In the genomic region with DNA sequence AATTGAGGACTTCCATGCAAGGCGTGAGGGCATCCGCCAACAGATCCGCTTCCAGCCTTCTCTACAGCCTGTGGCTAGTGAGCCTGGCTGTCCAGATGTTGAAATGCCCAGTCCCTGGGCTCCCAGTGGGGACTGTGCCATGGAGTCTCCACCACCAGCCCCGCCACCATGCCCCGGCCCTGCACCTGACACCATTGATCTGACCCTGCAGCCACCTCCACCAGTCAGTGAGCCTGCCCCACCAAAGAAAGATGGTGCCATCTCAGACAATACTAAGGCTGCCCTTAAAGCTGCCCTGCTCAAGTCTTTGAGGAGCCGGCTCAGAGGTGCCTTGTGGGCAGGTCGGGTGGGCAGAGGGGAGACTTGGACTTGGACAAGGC, we compare ENCODE assay signal across 18 cellular contexts. TPM values are rescaled to one million over a fixed set of nuclear protein-coding genes. Genes with fewer than 3 reads are reported as not detected.
DNase-seq lines count a peak whose midpoint lies in the region; ATAC-seq, FAIRE-seq and TF ChIP-seq lines count a peak whose summit lies in the region.
"Had no signal": no experiment of that assay in that cellular context is flagged by ENCODE, and none has a peak within 500 bp of the region (broad histone marks: within the 10 kb centered on the region; RNA-seq: fewer than 3 reads in every experiment).

No MANE protein-coding gene starts in this region.

- H2BK15ac ChIP-seq in IMR-90 (ENCODE audit: low read depth, low read length) (no peak overlapping the region), H1 (ENCODE audit: low read length) (no peak overlapping the region)

- no peaks in the 10 kb centered on the region for H3K9me3 Mint-ChIP-seq in mesothelial cell of epicardium
- no peaks in the 10 kb centered on the region for H3K9me3 Mint-ChIP-seq in stimulated activated effector memory CD8-positive, alpha-beta T cell treated with anti-CD3 and anti-CD28 coated beads, Interleukin-12 subunit alpha, Interleukin-12 subunit beta, amount 100 ng/mL, for 72 hours

- H3K4me3 Mint-ChIP-seq in mesothelial cell of epicardium, result no peak overlapping the region
- H3K4me3 Mint-ChIP-seq in stimulated activated effector memory CD8-positive, alpha-beta T cell treated with anti-CD3 and anti-CD28 coated beads, Interleukin-12 subunit alpha, Interleukin-12 subunit beta, amount 100 ng/mL, for 72 hours, result no peak overlapping the region

- no peaks in the 10 kb centered on the region for H3K9me3 ChIP-seq in IMR-90 (ENCODE audit: control insufficient read depth, insufficient read depth, low read length)
- H3K9me3 ChIP-seq in H1 (ENCODE audit: insufficient read depth in 2 of 2, low read depth in 1 of 2, low read length in 1 of 2), result no peaks in the 10 kb centered on the region
- no peaks in the 10 kb centered on the region for H3K9me3 ChIP-seq in stomach smooth muscle (ENCODE audit: control insufficient read depth in 2 of 2, low read length in 2 of 2)
- no peaks in the 10 kb centered on the region for H3K9me3 ChIP-seq in thyroid gland

- TF ChIP-seq EP300 in H1 (IDR thresholded peaks at IDR 0.05; ENCODE audit: borderline replicate concordance in 1 of 2, low read depth in 2 of 2, low read length in 2 of 2), result no peak

- no peak overlapping the region for H2AK9ac ChIP-seq in IMR-90 (replicated peaks; ENCODE audit: low read depth, low read length, poor library complexity)

- no peak overlapping the region for H3K9ac ChIP-seq in IMR-90 (ENCODE audit: low read depth, low read length)
- no peak overlapping the region for H3K9ac ChIP-seq in H1 (replicated peaks in 1 of 4; ENCODE audit: extremely low read depth in 1 of 4, low read depth in 3 of 4, low read length in 3 of 4)
- H3K9ac ChIP-seq in stomach smooth muscle (ENCODE audit: low read length in 2 of 2), result no peak overlapping the region

- H3K79me1 ChIP-seq in IMR-90 (ENCODE audit: low read depth in 1 of 2, low read length in 2 of 2), result peaks cover 33 to 74% of the 10 kb centered on the region in 2 experiments
- peaks cover 13% of the 10 kb centered on the region for H3K79me1 ChIP-seq in H1 (ENCODE audit: low read depth, low read length)

- no peak for ATAC-seq in IMR-90 (ENCODE audit: low read depth)
- no peak for ATAC-seq in stimulated activated effector memory CD8-positive, alpha-beta T cell treated with anti-CD3 and anti-CD28 coated beads, Interleukin-12 subunit alpha, Interleukin-12 subunit beta, amount 100 ng/mL, for 72 hours

- H3K36me3 ChIP-seq in IMR-90 (ENCODE audit: control insufficient read depth, insufficient read depth, low read length) (peaks cover 60% of the 10 kb centered on the region), H1 (ENCODE audit: control insufficient read depth in 2 of 4, insufficient read depth in 4 of 4, low read length in 3 of 4) (peaks cover 33 to 61% (median 40%) of the 10 kb centered on the region in 4 experiments), stomach smooth muscle (ENCODE audit: control insufficient read depth in 2 of 2, insufficient read depth in 2 of 2, low read length in 2 of 2) (peaks cover 31 to 44% of the 10 kb centered on the region in 2 donors), thyroid gland (peaks cover 24 to 40% of the 10 kb centered on the region in 2 donors)

- WGBS in IMR-90 (ENCODE audit: extremely low coverage in 2 of 2, insufficient read length in 1 of 2), 2 experiments, result 100% methylated on average over 3 of the region's 7 CpGs; no CpG with 5 or more reads in 1 of the 2 experiments
- 100% methylated on average over 5 of the region's 7 CpGs; no CpG with 5 or more reads in 1 of the 2 experiments for WGBS in H1 (ENCODE audit: extremely low coverage in 1 of 2, insufficient coverage in 1 of 2, insufficient read length in 1 of 2, insufficient replicate concordance in 2 of 2, low coverage in 1 of 2, low lambda C conversion rate in 2 of 2, missing lambda C conversion rate in 1 of 2), 2 experiments
- 96 to 97% methylated on average over 6 to 7 of the region's 7 CpGs for WGBS in thyroid gland, 2 donors

- intact Hi-C loops in IMR-90 (cut with micrococcal nuclease), result loop anchor here (5.0 kb wide), 1 partner anchor 506 kb away; no protein-coding TSS in a partner anchor
- intact Hi-C loops in thyroid gland (cut with DNase I), result no loop called here

- FAIRE-seq in H1 (lab: Jason Lieb, UNC), result no peak

- H2AK5ac ChIP-seq in IMR-90 (ENCODE audit: low read depth, low read length) (no peak overlapping the region; the same call in 1 of the 2 replicates), H1 (ENCODE audit: low read depth, low read length) (no peak overlapping the region)

- H3K27me3 Mint-ChIP-seq in mesothelial cell of epicardium (ENCODE audit: low read depth), result no peaks in the 10 kb centered on the region

- TF ChIP-seq RAD21 in IMR-90 (IDR thresholded peaks at IDR 0.05; ENCODE audit: low read length), result no peak
- no peak for TF ChIP-seq RAD21 in H1 (IDR thresholded peaks at IDR 0.05 in 1 of 2, conservative IDR thresholded peaks at IDR 0.05 in 1 of 2; ENCODE audit: low read depth in 2 of 2, low read length in 2 of 2)

- TSS peak; percentile 46 for BruUV-seq in IMR-90 (replicated peaks; lab: Mats Ljungman, UMichigan)

- CTCF ChIA-PET in IMR-90 (lab: Yijun Ruan, JAX) (no interaction called here), H1 (lab: Charles Lee; ENCODE audit: partially characterized antibody) (interaction anchor here (1.9 to 2.0 kb wide), 2 partner anchors 16 kb away, joined by 4 to 7 read pairs; no protein-coding TSS in a partner anchor)

- H3K23me2 ChIP-seq in H1 (ENCODE audit: low read depth, low read length), result peaks cover 8% of the 10 kb centered on the region; the same call in 1 of the 2 replicates

- in situ Hi-C loops in IMR-90 (cut with MboI; ENCODE audit: low sequenced_read_pairs), result no loop called here

- H2BK120ac ChIP-seq in IMR-90 (ENCODE audit: low read depth, low read length), result no peak overlapping the region
- no peak overlapping the region for H2BK120ac ChIP-seq in H1 (replicated peaks; ENCODE audit: low read depth, low read length)

- H2BK5ac ChIP-seq in IMR-90 (ENCODE audit: low read depth, low read length, poor library complexity, severe bottlenecking) (no peak overlapping the region), H1 (ENCODE audit: low read depth, low read length) (no peak overlapping the region)

- POLR2A ChIA-PET in IMR-90 (lab: Charles Lee; ENCODE audit: unreplicated experiment) (no interaction called here), H1 (lab: Charles Lee; ENCODE audit: partially characterized antibody) (interaction anchor here (0.9 to 1.7 kb wide), 2 partner anchors 16 kb away, joined by 4 read pairs; no protein-coding TSS in a partner anchor)

- H3K36me3 Mint-ChIP-seq in mesothelial cell of epicardium, result peaks cover 18% of the 10 kb centered on the region
- H3K36me3 Mint-ChIP-seq in stimulated activated effector memory CD8-positive, alpha-beta T cell treated with anti-CD3 and anti-CD28 coated beads, Interleukin-12 subunit alpha, Interleukin-12 subunit beta, amount 100 ng/mL, for 72 hours, result peaks cover 40% of the 10 kb centered on the region

- peaks cover 39% of the 10 kb centered on the region for H3K9me1 ChIP-seq in IMR-90 (ENCODE audit: insufficient read depth, low read length)

- no peak overlapping the region for H4K5ac ChIP-seq in IMR-90 (ENCODE audit: low read depth, low read length)
- H4K5ac ChIP-seq in H1 (ENCODE audit: insufficient read length, low read depth, low read length), result no peak overlapping the region

- H3K79me2 ChIP-seq in H1 (ENCODE audit: control insufficient read depth in 1 of 2, insufficient read depth in 2 of 2, low read length in 2 of 2), result peaks cover 0 to 27% of the 10 kb centered on the region in 2 experiments; a peak in 2 of 4 replicates

- H3K4me3 ChIP-seq in IMR-90 (ENCODE audit: insufficient read depth, low read depth, low read length) (no peak overlapping the region), H1 (ENCODE audit: extremely low read depth in 1 of 4, insufficient read depth in 2 of 4, low read depth in 3 of 4, low read length in 4 of 4) (no peak overlapping the region), stomach smooth muscle (ENCODE audit: low read length in 2 of 2) (no peak overlapping the region), thyroid gland (replicated peaks in 1 of 3) (no peak overlapping the region)

- H4K8ac ChIP-seq in IMR-90 (ENCODE audit: low read depth in 2 of 2, low read length in 2 of 2), result no peak overlapping the region
- H4K8ac ChIP-seq in H1 (ENCODE audit: extremely low read depth, insufficient read depth, low read length), result no peak overlapping the region

- no peak overlapping the region for H2BK12ac ChIP-seq in H1 (ENCODE audit: low read depth, low read length)

- H4K20me1 ChIP-seq in IMR-90 (ENCODE audit: insufficient read depth, low read length) (peaks cover 36% of the 10 kb centered on the region), H1 (replicated peaks in 1 of 2; ENCODE audit: control insufficient read depth in 1 of 2, insufficient read depth in 2 of 2, low read length in 2 of 2) (peaks cover 3 to 29% of the 10 kb centered on the region in 2 experiments)

- H3K27ac ChIP-seq in IMR-90 (ENCODE audit: insufficient read depth, low read length) (no peak overlapping the region), H1 (ENCODE audit: low read depth, low read length) (peak overlapping the region; percentile 33; the same call in 1 of the 2 replicates), stomach smooth muscle (ENCODE audit: low read length) (peak overlapping the region; percentile 18), thyroid gland (no peak overlapping the region)
- H3K27ac ChIP-seq: C4-2B had no signal

- peak overlapping the region; percentile 34 for H3K27ac Mint-ChIP-seq in mesothelial cell of epicardium
- no peak overlapping the region for H3K27ac Mint-ChIP-seq in stimulated activated effector memory CD8-positive, alpha-beta T cell treated with anti-CD3 and anti-CD28 coated beads, Interleukin-12 subunit alpha, Interleukin-12 subunit beta, amount 100 ng/mL, for 72 hours

- H2AFZ ChIP-seq in IMR-90 (replicated peaks; ENCODE audit: low read length, poor library complexity) (no peak overlapping the region), H1 (ENCODE audit: low read length) (no peak overlapping the region)

- H4K91ac ChIP-seq in IMR-90 (ENCODE audit: insufficient read depth, low read depth, low read length) (no peak overlapping the region), H1 (replicated peaks; ENCODE audit: insufficient read length, low read length) (no peak overlapping the region)

- no peak overlapping the region for H3K18ac ChIP-seq in IMR-90 (ENCODE audit: low read depth, low read length)
- no peak overlapping the region for H3K18ac ChIP-seq in H1 (ENCODE audit: extremely low read depth, low read length)

- H3K14ac ChIP-seq in IMR-90 (replicated peaks; ENCODE audit: low read depth, low read length), result no peak overlapping the region
- H3K14ac ChIP-seq in H1 (ENCODE audit: insufficient read length), result no peak overlapping the region

- H3K4me2 ChIP-seq in IMR-90 (ENCODE audit: low read depth, low read length), result no peak overlapping the region
- H3K4me2 ChIP-seq in H1 (ENCODE audit: insufficient read depth in 1 of 2, low read depth in 2 of 2, low read length in 2 of 2), result no peak overlapping the region

- peaks cover 39% of the 10 kb centered on the region for H3K4me1 ChIP-seq in IMR-90 (ENCODE audit: control insufficient read depth, insufficient read depth, low read length)
- H3K4me1 ChIP-seq in H1 (replicated peaks in 1 of 4; ENCODE audit: control insufficient read depth in 3 of 4, insufficient read depth in 4 of 4, low read length in 3 of 4), result peaks cover 3 to 11% (median 4%) of the 10 kb centered on the region in 4 experiments
- H3K4me1 ChIP-seq in stomach smooth muscle (ENCODE audit: control insufficient read depth, insufficient read depth, low read length), result peaks cover 58% of the 10 kb centered on the region
- peaks cover 6 to 26% of the 10 kb centered on the region in 2 donors for H3K4me1 ChIP-seq in thyroid gland

- dilution Hi-C loops in IMR-90 (cut with HindIII; ENCODE audit: low sequenced_read_pairs, unreplicated experiment), result no loop called here

- H3K27me3 ChIP-seq in IMR-90 (ENCODE audit: control insufficient read depth, insufficient read depth, low read length) (no peaks in the 10 kb centered on the region), H1 (replicated peaks in 1 of 4; ENCODE audit: control insufficient read depth in 3 of 4, extremely low read depth in 1 of 4, insufficient read depth in 3 of 4, low read length in 3 of 4) (no peaks in the 10 kb centered on the region), stomach smooth muscle (ENCODE audit: control insufficient read depth in 1 of 2, insufficient read depth in 2 of 2, low read length in 2 of 2) (no peaks in the 10 kb centered on the region), thyroid gland (no peaks in the 10 kb centered on the region)

- no peak overlapping the region for H3K56ac ChIP-seq in IMR-90 (ENCODE audit: extremely low read depth, insufficient read depth, low read length)
- no peak overlapping the region for H3K56ac ChIP-seq in H1 (replicated peaks; ENCODE audit: insufficient read length, low read depth, low read length)

- no peak for TF ChIP-seq CTCF in IMR-90 (conservative IDR thresholded peaks at IDR 0.05; ENCODE audit: low read depth, low read length)
- TF ChIP-seq CTCF in H1 (IDR thresholded peaks at IDR 0.05; ENCODE audit: control extremely low read depth in 1 of 3, insufficient read depth in 1 of 3, low read depth in 1 of 3, low read length in 3 of 3), result no peak
- TF ChIP-seq CTCF in mesothelial cell of epicardium (IDR thresholded peaks at IDR 0.05; ENCODE audit: unreplicated experiment), result no peak
- TF ChIP-seq CTCF in thyroid gland (IDR thresholded peaks at IDR 0.05), result no peak

- H3K4me1 Mint-ChIP-seq in mesothelial cell of epicardium, result peaks cover 45% of the 10 kb centered on the region
- peaks cover 20% of the 10 kb centered on the region for H3K4me1 Mint-ChIP-seq in stimulated activated effector memory CD8-positive, alpha-beta T cell treated with anti-CD3 and anti-CD28 coated beads, Interleukin-12 subunit alpha, Interleukin-12 subunit beta, amount 100 ng/mL, for 72 hours

- TF ChIP-seq POLR2A in IMR-90 (IDR thresholded peaks at IDR 0.05; ENCODE audit: low read depth, low read length), result no peak
- no peak for TF ChIP-seq POLR2A in H1 (IDR thresholded peaks at IDR 0.05; ENCODE audit: control extremely low read depth in 1 of 2, low read depth in 2 of 2, low read length in 2 of 2)
- no peak for TF ChIP-seq POLR2A in thyroid gland (IDR thresholded peaks at IDR 0.05)

- H3K23ac ChIP-seq in IMR-90 (ENCODE audit: low read depth, low read length) (no peak overlapping the region), H1 (ENCODE audit: insufficient read length) (no peak overlapping the region)

- H3K4ac ChIP-seq in IMR-90 (ENCODE audit: low read depth, low read length) (no peak overlapping the region), H1 (replicated peaks; ENCODE audit: insufficient read length, low read depth, low read length) (no peak overlapping the region)

- H2BK20ac ChIP-seq in IMR-90 (ENCODE audit: low read depth, low read length) (no peak overlapping the region), H1 (ENCODE audit: low read length) (no peak overlapping the region)

- DNase-seq in IMR-90, result no peak
- DNase-seq in H1 (ENCODE audit: low read depth in 1 of 2, low spot score in 2 of 2), result no peak
- DNase-seq in mesothelial cell of epicardium (ENCODE audit: low spot score in 2 of 2, unreplicated experiment in 2 of 2), result no peak
- no peak for DNase-seq in NOMO-1 (lab: John Stamatoyannopoulos, UW; ENCODE audit: unreplicated experiment in 2 of 2)
- DNase-seq in thyroid gland, result no peak
- DNase-seq in stimulated activated CD4-positive, alpha-beta T cell treated with anti-CD3 and anti-CD28 coated beads, Interleukin-15, amount 100 ng/mL, for 24 hours, result no peak
- DNase-seq in stimulated activated effector memory CD8-positive, alpha-beta T cell treated with anti-CD3 and anti-CD28 coated beads, Interleukin-12 subunit alpha, Interleukin-12 subunit beta, amount 100 ng/mL, for 72 hours (ENCODE audit: low spot score in 2 of 2), result no peak
- DNase-seq: COR-L47, DMS53, H7, KBM-7, NCI-H1436, NCI-H2029, NCI-H2171, NCI-H446, NCI-H69 had no signal

RNA-seq across cellular contexts. Expression of a gene that starts 3.1 kb away (rescaled TPM):
- 6.4 and 9.7 TPM in 2 replicates for total RNA-seq in IMR-90 (2012; rRNA removed)
- 20.7 and 25.4 TPM in 2 replicates for polyA plus RNA-seq in IMR-90 (2012; rRNA removed)
- 31.6 and 31.9 TPM in 2 replicates for polyA plus RNA-seq in IMR-90 (2012; cell fraction: cytosol; rRNA removed)
- 48.2 and 94.1 TPM in 2 replicates for polyA plus RNA-seq in IMR-90 (2012; cell fraction: nucleus; rRNA removed; ENCODE audit: low replicate concordance)
- 28.1 and 33.8 TPM in 2 replicates for total RNA-seq in H1 (2021; fragmentation: NEBNext Ultra II Directional; extraction: Animal tissue kit (Norgen Biotek cat#: 25700))
- polyA plus RNA-seq in H1 (2011; rRNA removed), result 15.2 and 31.3 TPM in 2 replicates
- polyA plus RNA-seq in H1 (2011; cell fraction: cytosol; rRNA removed), result 14.1 TPM
- polyA plus RNA-seq in H1 (2011; cell fraction: nucleus; rRNA removed), result 49.4 TPM
- polyA plus RNA-seq in H1 (2012, experiment 1 of 2), result 20.3 to 30.7 TPM (median 27.8 TPM) in 4 replicates
- 32.4 TPM for polyA plus RNA-seq in H1 (2012, experiment 2 of 2)
- 23.0 TPM for polyA plus RNA-seq in H1 (2013, experiment 1 of 2)
- 21.6 TPM for polyA plus RNA-seq in H1 (2013, experiment 2 of 2)
- polyA minus RNA-seq in H1 (2011; rRNA and poly(A)+ RNA removed), result 51.2 and 56.3 TPM in 2 replicates
- polyA minus RNA-seq in H1 (2011; cell fraction: cytosol; rRNA and poly(A)+ RNA removed), result 21.0 TPM
- 57.7 TPM for polyA minus RNA-seq in H1 (2011; cell fraction: nucleus; rRNA and poly(A)+ RNA removed)
- total RNA-seq in mesothelial cell of epicardium, result 46.0 to 49.0 TPM (median 47.6 TPM) in 3 replicates
- total RNA-seq in thyroid gland, result 10 to 100 TPM; 22.4 to 46.5 (median 31.3) TPM

RNA-seq across cellular contexts. Expression of a gene that starts 5.6 kb away (rescaled TPM):
- 5.0 and 7.0 TPM in 2 replicates for total RNA-seq in IMR-90 (2012; rRNA removed)
- polyA plus RNA-seq in IMR-90 (2012; rRNA removed), result 69.5 and 71.6 TPM in 2 replicates
- 64.0 and 103 TPM in 2 replicates for polyA plus RNA-seq in IMR-90 (2012; cell fraction: cytosol; rRNA removed)
- 30.2 and 36.0 TPM in 2 replicates for polyA plus RNA-seq in IMR-90 (2012; cell fraction: nucleus; rRNA removed; ENCODE audit: low replicate concordance)
- total RNA-seq in H1 (2021; fragmentation: NEBNext Ultra II Directional; extraction: Animal tissue kit (Norgen Biotek cat#: 25700)), result 3.6 and 3.8 TPM in 2 replicates
- polyA plus RNA-seq in H1 (2011; rRNA removed), result 3.1 and 8.1 TPM in 2 replicates
- 3.4 TPM for polyA plus RNA-seq in H1 (2011; cell fraction: cytosol; rRNA removed)
- polyA plus RNA-seq in H1 (2011; cell fraction: nucleus; rRNA removed), result 9.6 TPM
- 3.4 to 5.8 TPM (median 4.6 TPM) in 4 replicates for polyA plus RNA-seq in H1 (2012, experiment 1 of 2)
- 5.5 TPM for polyA plus RNA-seq in H1 (2012, experiment 2 of 2)
- polyA plus RNA-seq in H1 (2013, experiment 1 of 2), result 6.5 TPM
- 8.6 TPM for polyA plus RNA-seq in H1 (2013, experiment 2 of 2)
- 1.9 and 4.1 TPM in 2 replicates for polyA minus RNA-seq in H1 (2011; rRNA and poly(A)+ RNA removed)
- 3.8 TPM for polyA minus RNA-seq in H1 (2011; cell fraction: cytosol; rRNA and poly(A)+ RNA removed)
- polyA minus RNA-seq in H1 (2011; cell fraction: nucleus; rRNA and poly(A)+ RNA removed), result 2.5 TPM
- 194 to 213 TPM (median 210 TPM) in 3 replicates for total RNA-seq in mesothelial cell of epicardium
- 100 to 1,000 TPM in 1 of 4 donors, 10 to 100 TPM in 3; 12.6 to 105 (median 53.5) TPM for total RNA-seq in thyroid gland

RNA-seq across cellular contexts. Expression of a gene that starts 18.8 kb away (rescaled TPM):
- total RNA-seq in IMR-90 (2012; rRNA removed) (23.3 and 42.5 TPM in 2 replicates), mesothelial cell of epicardium (20.9 to 26.2 TPM (median 22.2 TPM) in 3 replicates), thyroid gland (100 to 1,000 TPM in 2 of 4 donors, 10 to 100 TPM in 2; 45.0 to 104 (median 90.3) TPM)
- polyA plus RNA-seq in IMR-90 (2012; rRNA removed) (43.8 and 54.9 TPM in 2 replicates), H1 (2011; rRNA removed) (65.7 and 74.8 TPM in 2 replicates)
- polyA plus RNA-seq in IMR-90 (2012; cell fraction: cytosol; rRNA removed), result 53.7 and 71.4 TPM in 2 replicates
- polyA plus RNA-seq in IMR-90 (2012; cell fraction: nucleus; rRNA removed; ENCODE audit: low replicate concordance), result 30.7 and 46.9 TPM in 2 replicates
- 24.6 and 25.4 TPM in 2 replicates for total RNA-seq in H1 (2021; fragmentation: NEBNext Ultra II Directional; extraction: Animal tissue kit (Norgen Biotek cat#: 25700))
- 69.9 TPM for polyA plus RNA-seq in H1 (2011; cell fraction: cytosol; rRNA removed)
- 99.2 TPM for polyA plus RNA-seq in H1 (2011; cell fraction: nucleus; rRNA removed)
- 26.4 to 39.5 TPM (median 32.7 TPM) in 4 replicates for polyA plus RNA-seq in H1 (2012, experiment 1 of 2)
- polyA plus RNA-seq in H1 (2012, experiment 2 of 2), result 41.1 TPM
- 27.1 TPM for polyA plus RNA-seq in H1 (2013, experiment 1 of 2)
- 26.2 TPM for polyA plus RNA-seq in H1 (2013, experiment 2 of 2)
- 28.7 and 41.3 TPM in 2 replicates for polyA minus RNA-seq in H1 (2011; rRNA and poly(A)+ RNA removed)
- polyA minus RNA-seq in H1 (2011; cell fraction: cytosol; rRNA and poly(A)+ RNA removed), result 35.0 TPM
- 35.7 TPM for polyA minus RNA-seq in H1 (2011; cell fraction: nucleus; rRNA and poly(A)+ RNA removed)

RNA-seq across cellular contexts. Expression of a gene that starts 29.7 kb away (rescaled TPM):
- total RNA-seq in IMR-90 (2012; rRNA removed) (1.7 and 2.5 TPM in 2 replicates), mesothelial cell of epicardium (2.7 to 4.8 TPM (median 4.2 TPM) in 3 replicates), thyroid gland (1 to 10 TPM in 3 of 4 donors, under 1 TPM in 1; 0.83 to 3.5 (median 2.2) TPM)
- polyA plus RNA-seq in IMR-90 (2012; rRNA removed) (5.5 and 5.7 TPM in 2 replicates), H1 (2011; rRNA removed) (1.1 and 1.7 TPM in 2 replicates)
- 2.2 and 2.8 TPM in 2 replicates for polyA plus RNA-seq in IMR-90 (2012; cell fraction: cytosol; rRNA removed)
- polyA plus RNA-seq in IMR-90 (2012; cell fraction: nucleus; rRNA removed; ENCODE audit: low replicate concordance), result 32.3 and 51.9 TPM in 2 replicates
- total RNA-seq in H1 (2021; fragmentation: NEBNext Ultra II Directional; extraction: Animal tissue kit (Norgen Biotek cat#: 25700)), result 2.2 and 2.3 TPM in 2 replicates
- 1.7 TPM for polyA plus RNA-seq in H1 (2011; cell fraction: cytosol; rRNA removed)
- 8.6 TPM for polyA plus RNA-seq in H1 (2011; cell fraction: nucleus; rRNA removed)
- polyA plus RNA-seq in H1 (2012, experiment 1 of 2), result 1.4 to 3.8 TPM (median 2.5 TPM) in 4 replicates
- polyA plus RNA-seq in H1 (2012, experiment 2 of 2), result 0.79 TPM
- 0.85 TPM for polyA plus RNA-seq in H1 (2013, experiment 1 of 2)
- 0.90 TPM for polyA plus RNA-seq in H1 (2013, experiment 2 of 2)
- 0.68 and 0.98 TPM in 2 replicates for polyA minus RNA-seq in H1 (2011; rRNA and poly(A)+ RNA removed)
- 4.6 TPM for polyA minus RNA-seq in H1 (2011; cell fraction: cytosol; rRNA and poly(A)+ RNA removed)
- 1.6 TPM for polyA minus RNA-seq in H1 (2011; cell fraction: nucleus; rRNA and poly(A)+ RNA removed)

Comparison
In these comparisons a context has a peak if more than half of its experiments do, and no peak if none do; other contexts are left out.
1. H3K27ac ChIP-seq: peak in H1 (single experiment) and stomach smooth muscle (single experiment); none in IMR-90 (single experiment) and thyroid gland (0 of 3).